ENCODE assay signal across 7 cellular contexts in genomic region chr10:133257489-133258065, GRCh38. TPM values are rescaled to one million over a fixed set of nuclear protein-coding genes. Genes with fewer than 3 reads are reported as not detected.
DNase-seq lines count a peak whose midpoint lies in the region; ATAC-seq and TF ChIP-seq lines count a peak whose summit lies in the region.

No MANE protein-coding gene starts in this region.

- peaks cover 36% of the 10 kb centered on the region for H3K4me1 Mint-ChIP-seq in activated naive CD8-positive, alpha-beta T cell (ENCODE audit: low read depth)

- H3K36me3 ChIP-seq in GM06990 (ENCODE audit: control insufficient read depth, insufficient read depth, low read length) (no peaks in the 10 kb centered on the region; the same call in 1 of the 2 replicates), sigmoid colon (no peaks in the 10 kb centered on the region)

- DNase-seq in GM06990 (ENCODE audit: extremely low read depth, insufficient read length) (peak; percentile 52), KBM-7 (peak; percentile 89), right cardiac atrium (peak; percentile 67 to 87 (median 85)), sigmoid colon (peak; percentile 81), COR-L47 (lab: John Stamatoyannopoulos, UW) (no peak)

- no peak overlapping the region for H3K4me3 ChIP-seq in GM06990 (replicated peaks; ENCODE audit: low read depth, low read length)
- H3K4me3 ChIP-seq in right cardiac atrium (ENCODE audit: low read length): no peak overlapping the region
- H3K4me3 ChIP-seq in sigmoid colon: peak overlapping the region in 2 of 4 donors; percentile 23 to 29

- no peaks in the 10 kb centered on the region for H3K36me3 Mint-ChIP-seq in activated naive CD8-positive, alpha-beta T cell

- H3K27ac ChIP-seq in right cardiac atrium (ENCODE audit: low read length) (no peak overlapping the region), sigmoid colon (peak overlapping the region; percentile 9 to 70 (median 41))

- intact Hi-C loops in right cardiac atrium (cut with DNase I): no loop called here
- intact Hi-C loops in sigmoid colon (cut with DNase I): no loop called here

- H3K4me3 Mint-ChIP-seq in activated naive CD8-positive, alpha-beta T cell: peak overlapping the region; percentile 44

- no peaks in the 10 kb centered on the region for H3K9me3 Mint-ChIP-seq in activated naive CD8-positive, alpha-beta T cell (ENCODE audit: low read depth)

- H3K9me3 ChIP-seq in right cardiac atrium (ENCODE audit: control insufficient read depth, low read length) (no peaks in the 10 kb centered on the region), sigmoid colon (no peaks in the 10 kb centered on the region)

- in situ Hi-C loops in KBM-7 (cut with MboI; ENCODE audit: low pct_unique_long_range_greater_than_20kb, low sequenced_read_pairs): no loop called here

- ATAC-seq in right cardiac atrium (peak; percentile 17 to 41), HG02884 (IDR thresholded peaks at IDR 0.05; ENCODE audit: unreplicated experiment) (no peak)

- H3K4me1 ChIP-seq in right cardiac atrium (ENCODE audit: control insufficient read depth, insufficient read depth, low read length) (no peaks in the 10 kb centered on the region), sigmoid colon (peaks cover 0 to 34% (median 26%) of the 10 kb centered on the region in 4 donors)

- H3K27me3 Mint-ChIP-seq in activated naive CD8-positive, alpha-beta T cell: no peaks in the 10 kb centered on the region

- H3K27me3 ChIP-seq in GM06990 (replicated peaks; ENCODE audit: control insufficient read depth, insufficient read depth, low read length): no peaks in the 10 kb centered on the region
- H3K27me3 ChIP-seq in right cardiac atrium (ENCODE audit: control insufficient read depth, insufficient read depth): no peaks in the 10 kb centered on the region
- peaks cover 0 to 10% (median 0%) of the 10 kb centered on the region in 3 donors for H3K27me3 ChIP-seq in sigmoid colon

- TF ChIP-seq CTCF in GM06990 (IDR thresholded peaks at IDR 0.05; ENCODE audit: insufficient read depth, low read length, poor library complexity, severe bottlenecking) (peak; percentile 45), sigmoid colon (IDR thresholded peaks at IDR 0.05) (peak in 1 of 4 experiments; percentile 18)

- peak overlapping the region; percentile 72 for H3K27ac Mint-ChIP-seq in activated naive CD8-positive, alpha-beta T cell

- WGBS in right cardiac atrium: 4% methylated on average over 27 of the region's 27 CpGs
- WGBS in sigmoid colon, 2 donors: 4 to 6% methylated on average over 27 of the region's 27 CpGs

- no peak for TF ChIP-seq POLR2A in sigmoid colon (IDR thresholded peaks at IDR 0.05)

- TF ChIP-seq EP300 in sigmoid colon (IDR thresholded peaks at IDR 0.05): no peak

RNA-seq across cellular contexts. Expression of gene ADAM8, which starts 19.1 kb away (rescaled TPM):
- total RNA-seq in right cardiac atrium (1 to 10 TPM; 1.4 to 2.1 (median 1.5) TPM), sigmoid colon (1 to 10 TPM in 1 of 4 donors, under 1 TPM in 3; 0.36 to 7.6 (median 0.74) TPM)
- polyA plus RNA-seq in right cardiac atrium (0.50 TPM), sigmoid colon (1 to 10 TPM; 1.2 to 8.9 (median 3.5) TPM)

RNA-seq across cellular contexts. Expression of gene VENTX, which starts 19.9 kb away (rescaled TPM):
- total RNA-seq in right cardiac atrium (under 1 TPM; 0.45 to 0.89 (median 0.68) TPM), sigmoid colon (1 to 10 TPM in 2 of 4 donors, under 1 TPM in 2; 0.66 to 1.4 (median 0.95) TPM)
- polyA plus RNA-seq in right cardiac atrium (0.48 TPM), sigmoid colon (under 1 TPM in 1 of 3 donors, not detected in 2; 0.36 TPM)

RNA-seq across cellular contexts. Expression of gene UTF1, which starts 27.6 kb away (rescaled TPM):
- total RNA-seq in right cardiac atrium: not detected
- not detected for polyA plus RNA-seq in right cardiac atrium
- total RNA-seq in sigmoid colon: not detected
- not detected for polyA plus RNA-seq in sigmoid colon

RNA-seq across cellular contexts. Expression of gene TUBGCP2, which starts 51.1 kb away (rescaled TPM):
- total RNA-seq in right cardiac atrium (10 to 100 TPM; 34.9 to 45.9 (median 37.4) TPM), sigmoid colon (10 to 100 TPM; 25.8 to 33.5 (median 30.2) TPM)
- polyA plus RNA-seq in right cardiac atrium (23.0 TPM), sigmoid colon (10 to 100 TPM; 13.8 to 51.1 (median 26.6) TPM)

RNA-seq across cellular contexts. Expression of gene ZNF511, which starts 51.1 kb away (rescaled TPM):
- 10 to 100 TPM; 40.2 to 51.8 (median 49.2) TPM for total RNA-seq in right cardiac atrium
- 60.8 TPM for polyA plus RNA-seq in right cardiac atrium
- 10 to 100 TPM; 42.8 to 53.6 (median 45.1) TPM for total RNA-seq in sigmoid colon
- 10 to 100 TPM; 34.7 to 55.6 (median 49.9) TPM for polyA plus RNA-seq in sigmoid colon
